9 cellular contexts compared by ENCODE assay signal in genomic region chr20:2507464-2507863, GRCh38. TPM values are rescaled to one million over a fixed set of nuclear protein-coding genes. Genes with fewer than 3 reads are reported as not detected.
DNase-seq lines count a peak whose midpoint lies in the region; FAIRE-seq and TF ChIP-seq lines count a peak whose summit lies in the region.
"Had no signal": no experiment of that assay in that cellular context is flagged by ENCODE, and none has a peak within 500 bp of the region (broad histone marks: within the 10 kb centered on the region; RNA-seq: fewer than 3 reads in every experiment).

No MANE protein-coding gene starts in this region.

- no peak overlapping the region for H2AFZ ChIP-seq in H9 (ENCODE audit: low read length)
- H2AFZ ChIP-seq in astrocyte (ENCODE audit: low read depth, low read length) = no peak overlapping the region

- H2BK15ac ChIP-seq in H9 (ENCODE audit: low read depth, low read length) = no peak overlapping the region

- no peak overlapping the region for H2BK5ac ChIP-seq in H9 (ENCODE audit: insufficient read length, low read length)

- no peak overlapping the region for H3K14ac ChIP-seq in H9 (ENCODE audit: insufficient read depth, low read length)

- no peaks in the 10 kb centered on the region for H3K36me3 ChIP-seq in astrocyte (ENCODE audit: insufficient read depth, low read length)
- no peaks in the 10 kb centered on the region for H3K36me3 ChIP-seq in muscle layer of duodenum (ENCODE audit: control insufficient read depth in 1 of 2, insufficient read depth in 2 of 2, low read length in 2 of 2)

- no CpG with 5 or more reads among the region's 5 CpGs for WGBS in H9 (ENCODE audit: extremely low coverage, insufficient read length, low lambda C conversion rate)

- H3K56ac ChIP-seq in H9 (ENCODE audit: insufficient read length, low read depth, low read length) = no peak overlapping the region

- H3K4me3 ChIP-seq in astrocyte (ENCODE audit: insufficient read depth, low read depth, low read length) (peak overlapping the region; percentile 88), muscle layer of duodenum (ENCODE audit: low read depth in 1 of 2, low read length in 2 of 2) (peak overlapping the region; percentile 95 to 96)

- no peak overlapping the region for H4K8ac ChIP-seq in H9 (replicated peaks; ENCODE audit: insufficient read length, low read depth, low read length)

- no peak overlapping the region for H3K27ac ChIP-seq in H9 (ENCODE audit: insufficient read length, low read depth, low read length)
- no peak overlapping the region for H3K27ac ChIP-seq in astrocyte (ENCODE audit: low read depth, low read length)
- H3K27ac ChIP-seq in muscle layer of duodenum (ENCODE audit: low read length) = no peak overlapping the region

- H2BK12ac ChIP-seq in H9 (ENCODE audit: insufficient read length, low read depth, low read length) = no peak overlapping the region

- H3K9ac ChIP-seq in H9 (ENCODE audit: extremely low read depth, insufficient read length, low read length) (no peak overlapping the region), astrocyte (ENCODE audit: low read length) (no peak overlapping the region)

- H3K27me3 Mint-ChIP-seq in H9 (ENCODE audit: low read depth) (peaks cover 66% of the 10 kb centered on the region), astrocyte (ENCODE audit: low read depth, unreplicated experiment) (peaks cover 17% of the 10 kb centered on the region)

- peaks cover 0 to 7% of the 10 kb centered on the region in 2 experiments; a peak in 1 of 5 replicates for H3K9me3 Mint-ChIP-seq in H9
- peaks cover 1% of the 10 kb centered on the region for H3K9me3 Mint-ChIP-seq in astrocyte (ENCODE audit: unreplicated experiment)

- DNase-seq in AG08396 (ENCODE audit: low spot score) (peak; percentile 30), H9 (no peak), astrocyte (ENCODE audit: low read depth) (no peak), KG1 (lab: John Stamatoyannopoulos, UW) (no peak), NCI-H187 (lab: John Stamatoyannopoulos, UW) (no peak), germinal center (ENCODE audit: low spot score) (no peak), nucleus accumbens (lab: John Stamatoyannopoulos, UW) (no peak)
- DNase-seq: NCI-H146 had no signal

- FAIRE-seq in astrocyte (lab: Jason Lieb, UNC) = no peak

- H3K79me1 ChIP-seq in H9 (ENCODE audit: insufficient read depth, low read depth, low read length, poor library complexity, severe bottlenecking) = no peaks in the 10 kb centered on the region

- no peaks in the 10 kb centered on the region for H4K20me1 ChIP-seq in H9 (ENCODE audit: control insufficient read depth, insufficient read depth, insufficient read length)
- no peaks in the 10 kb centered on the region for H4K20me1 ChIP-seq in astrocyte (ENCODE audit: insufficient read depth, low read length)

- no peak overlapping the region for H2AK5ac ChIP-seq in H9 (ENCODE audit: insufficient read length, low read length)

- no peak overlapping the region for H3K18ac ChIP-seq in H9 (ENCODE audit: insufficient read length, low read depth, low read length)

- no peak overlapping the region for H3K23ac ChIP-seq in H9 (ENCODE audit: insufficient read length, low read depth, low read length)

- H3K23me2 ChIP-seq in H9 (ENCODE audit: insufficient read length, low read depth, low read length, poor library complexity, severe bottlenecking) = peaks cover 12% of the 10 kb centered on the region

- H2BK120ac ChIP-seq in H9 (ENCODE audit: low read depth, low read length, poor library complexity, severe bottlenecking) = no peak overlapping the region

- H3K79me2 ChIP-seq in H9 (ENCODE audit: insufficient read depth, low read length) = no peaks in the 10 kb centered on the region
- H3K79me2 ChIP-seq in astrocyte (ENCODE audit: insufficient read depth, low read length) = peaks cover 25% of the 10 kb centered on the region

- H3K27me3 ChIP-seq in H9 (ENCODE audit: insufficient read depth, low read length) = peaks cover 34% of the 10 kb centered on the region
- no peaks in the 10 kb centered on the region for H3K27me3 ChIP-seq in astrocyte (ENCODE audit: insufficient read depth, low read length)
- H3K27me3 ChIP-seq in muscle layer of duodenum (ENCODE audit: low read depth, low read length) = no peaks in the 10 kb centered on the region

- H3K9me3 ChIP-seq in H9 (ENCODE audit: control insufficient read depth, low read depth, low read length) (no peaks in the 10 kb centered on the region), astrocyte (ENCODE audit: insufficient read depth, low read depth, low read length) (no peaks in the 10 kb centered on the region), muscle layer of duodenum (ENCODE audit: control insufficient read depth in 1 of 2, low read length in 2 of 2) (no peaks in the 10 kb centered on the region)

- H3T11ph ChIP-seq in H9 (ENCODE audit: low read length) = no peak overlapping the region

- no peak overlapping the region for H3K4me2 ChIP-seq in H9 (ENCODE audit: insufficient read depth, insufficient read length, low read length)
- peak overlapping the region; percentile 92 for H3K4me2 ChIP-seq in astrocyte (ENCODE audit: low read length)

- H3K4me1 Mint-ChIP-seq in H9 (peaks cover 11 to 13% of the 10 kb centered on the region in 2 experiments), astrocyte (ENCODE audit: low read depth, unreplicated experiment) (peaks cover 7% of the 10 kb centered on the region)

- no peak overlapping the region for H4K91ac ChIP-seq in H9 (ENCODE audit: insufficient read length, low read depth, low read length)

- no peak overlapping the region for H3K27ac Mint-ChIP-seq in H9
- no peak overlapping the region for H3K27ac Mint-ChIP-seq in astrocyte (ENCODE audit: unreplicated experiment)

- no peak overlapping the region for H4K5ac ChIP-seq in H9 (ENCODE audit: insufficient read length, low read depth, low read length)

- no peak for TF ChIP-seq CTCF in H9 (conservative IDR thresholded peaks at IDR 0.05)
- TF ChIP-seq CTCF in astrocyte (IDR thresholded peaks at IDR 0.05; ENCODE audit: insufficient read depth, low read depth, low read length) = no peak

- no peak overlapping the region for H3K4ac ChIP-seq in H9 (ENCODE audit: low read depth, low read length)

- H3K4me1 ChIP-seq in H9 (ENCODE audit: insufficient read depth, low read length) (no peaks in the 10 kb centered on the region), astrocyte (ENCODE audit: insufficient read depth, low read length) (peaks cover 8% of the 10 kb centered on the region), muscle layer of duodenum (ENCODE audit: control insufficient read depth in 1 of 2, insufficient read depth in 2 of 2, low read length in 2 of 2) (peaks cover 0 to 13% of the 10 kb centered on the region in 2 donors)

- H3K36me3 Mint-ChIP-seq in H9 (ENCODE audit: insufficient read depth in 1 of 3, low read depth in 3 of 3) = no peaks in the 10 kb centered on the region
- peaks cover 2% of the 10 kb centered on the region for H3K36me3 Mint-ChIP-seq in astrocyte (ENCODE audit: low read depth, unreplicated experiment)

- peak overlapping the region; percentile 95 to 99; a peak in 2 of 5 replicates for H3K4me3 Mint-ChIP-seq in H9
- peak overlapping the region; percentile 100 for H3K4me3 Mint-ChIP-seq in astrocyte (ENCODE audit: unreplicated experiment)

- H2BK20ac ChIP-seq in H9 (ENCODE audit: low read depth, low read length, poor library complexity, severe bottlenecking) = no peak overlapping the region

RNA-seq across cellular contexts. Expression of gene ZNF343, which starts 1.3 kb away (rescaled TPM):
- total RNA-seq in H9 (2021) (3.4 and 4.0 TPM in 2 replicates), astrocyte (7.8 and 9.6 TPM in 2 replicates)

RNA-seq across cellular contexts. Expression of gene TMC2, which starts 28.9 kb away (rescaled TPM):
- not detected in 2 replicates for total RNA-seq in H9 (2021)
- total RNA-seq in astrocyte = not detected in 2 replicates

RNA-seq across cellular contexts. Expression of gene SNRPB, which starts 36.9 kb away (rescaled TPM):
- total RNA-seq in H9 (2021) (462 and 482 TPM in 2 replicates), astrocyte (193 and 207 TPM in 2 replicates)
